1 cellular context compared by ENCODE assay signal in the genomic region with DNA sequence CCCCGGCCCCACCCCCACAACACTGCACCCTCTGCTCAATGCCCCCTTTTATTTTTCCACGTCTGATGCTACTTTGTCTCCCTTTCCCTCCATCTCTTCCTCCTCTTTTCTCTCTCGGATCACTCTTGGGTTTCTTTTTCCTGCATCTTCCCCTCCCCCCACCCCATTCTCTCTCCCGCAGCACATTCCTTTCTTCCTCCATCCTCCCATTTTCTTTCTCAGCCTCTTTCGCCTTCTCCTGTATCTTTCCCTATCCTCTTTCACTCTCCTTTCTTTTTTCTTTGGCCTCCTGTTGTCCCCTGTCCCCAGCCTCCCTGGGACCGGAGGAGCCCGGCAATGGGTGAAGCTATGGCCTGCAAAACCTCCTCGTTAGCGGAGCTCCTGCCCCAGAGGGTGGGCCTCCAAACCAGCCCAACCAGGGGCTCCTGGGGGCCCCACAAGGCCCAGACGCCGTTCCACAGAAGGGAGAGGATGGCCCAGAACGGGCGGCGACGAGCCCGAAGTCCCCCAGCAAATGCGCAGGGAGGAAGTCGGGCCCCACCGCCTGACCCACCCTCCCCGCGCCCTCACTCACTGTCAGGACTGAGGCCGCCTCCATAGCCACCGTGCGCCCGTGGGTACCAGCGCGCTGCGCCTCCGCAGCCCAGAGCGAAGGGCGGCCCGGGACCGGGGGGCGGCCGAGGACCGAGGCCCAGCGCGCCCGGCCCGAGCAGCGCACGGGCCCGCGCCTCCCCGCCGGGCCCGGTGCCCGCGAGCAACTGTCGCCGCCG.
TF ChIP-seq lines count a peak whose summit lies in the region.

No MANE protein-coding gene starts in this region.

TF ChIP-seq in H1, 55 proteins besides CTCF, POLR2A, EP300 and RAD21:
- peak; percentile 92 for TF ChIP-seq SUZ12 (IDR thresholded peaks at IDR 0.05; ENCODE audit: low read length)
- TF ChIP-seq TCF12 (IDR thresholded peaks at IDR 0.05; ENCODE audit: low read depth, low read length), result no peak
- TF ChIP-seq POLR2AphosphoS5 (IDR thresholded peaks at IDR 0.05; ENCODE audit: low read depth, low read length), result no peak
- peak; percentile 87 for TF ChIP-seq EZH2 (IDR thresholded peaks at IDR 0.05; ENCODE audit: low read depth, low read length, severe bottlenecking)
- TF ChIP-seq SP1 (IDR thresholded peaks at IDR 0.05; ENCODE audit: low read depth, low read length), result 0 out of 2 replicates have a peak, but pooled peaks have one; percentile 28
- TF ChIP-seq BCL11A (IDR thresholded peaks at IDR 0.05; ENCODE audit: low read depth in 2 of 2, low read length in 2 of 2), result no peak
- TF ChIP-seq RNF2 (IDR thresholded peaks at IDR 0.05; ENCODE audit: borderline replicate concordance, low read depth, low read length, missing control alignments, poor library complexity, severe bottlenecking), result peak; percentile 89
